In genomic region chr2:241798631-241799521, GRCh38 we compare ENCODE assay signal across 1 cellular context.
TF ChIP-seq lines count a peak whose summit lies in the region.

No MANE protein-coding gene starts in this region.

TF ChIP-seq in H1, 55 proteins besides CTCF, POLR2A, EP300 and RAD21 (continued from another document):
- TF ChIP-seq RNF2 (IDR thresholded peaks at IDR 0.05; ENCODE audit: borderline replicate concordance, low read depth, low read length, missing control alignments, poor library complexity, severe bottlenecking), result no peak
- TF ChIP-seq ASH2L (IDR thresholded peaks at IDR 0.05; ENCODE audit: low read length), result no peak
- no peak for TF ChIP-seq SP4 (IDR thresholded peaks at IDR 0.05; ENCODE audit: low read length)
- TF ChIP-seq BRCA1 (IDR thresholded peaks at IDR 0.05; ENCODE audit: low read depth, low read length), result no peak
- TF ChIP-seq JUN (IDR thresholded peaks at IDR 0.05; ENCODE audit: low read depth, low read length), result no peak
- TF ChIP-seq BACH1 (IDR thresholded peaks at IDR 0.05; ENCODE audit: low read length), result no peak
- TF ChIP-seq KDM4A (IDR thresholded peaks at IDR 0.05; ENCODE audit: low read depth, low read length, severe bottlenecking), result no peak
- TF ChIP-seq, protein P1, sequence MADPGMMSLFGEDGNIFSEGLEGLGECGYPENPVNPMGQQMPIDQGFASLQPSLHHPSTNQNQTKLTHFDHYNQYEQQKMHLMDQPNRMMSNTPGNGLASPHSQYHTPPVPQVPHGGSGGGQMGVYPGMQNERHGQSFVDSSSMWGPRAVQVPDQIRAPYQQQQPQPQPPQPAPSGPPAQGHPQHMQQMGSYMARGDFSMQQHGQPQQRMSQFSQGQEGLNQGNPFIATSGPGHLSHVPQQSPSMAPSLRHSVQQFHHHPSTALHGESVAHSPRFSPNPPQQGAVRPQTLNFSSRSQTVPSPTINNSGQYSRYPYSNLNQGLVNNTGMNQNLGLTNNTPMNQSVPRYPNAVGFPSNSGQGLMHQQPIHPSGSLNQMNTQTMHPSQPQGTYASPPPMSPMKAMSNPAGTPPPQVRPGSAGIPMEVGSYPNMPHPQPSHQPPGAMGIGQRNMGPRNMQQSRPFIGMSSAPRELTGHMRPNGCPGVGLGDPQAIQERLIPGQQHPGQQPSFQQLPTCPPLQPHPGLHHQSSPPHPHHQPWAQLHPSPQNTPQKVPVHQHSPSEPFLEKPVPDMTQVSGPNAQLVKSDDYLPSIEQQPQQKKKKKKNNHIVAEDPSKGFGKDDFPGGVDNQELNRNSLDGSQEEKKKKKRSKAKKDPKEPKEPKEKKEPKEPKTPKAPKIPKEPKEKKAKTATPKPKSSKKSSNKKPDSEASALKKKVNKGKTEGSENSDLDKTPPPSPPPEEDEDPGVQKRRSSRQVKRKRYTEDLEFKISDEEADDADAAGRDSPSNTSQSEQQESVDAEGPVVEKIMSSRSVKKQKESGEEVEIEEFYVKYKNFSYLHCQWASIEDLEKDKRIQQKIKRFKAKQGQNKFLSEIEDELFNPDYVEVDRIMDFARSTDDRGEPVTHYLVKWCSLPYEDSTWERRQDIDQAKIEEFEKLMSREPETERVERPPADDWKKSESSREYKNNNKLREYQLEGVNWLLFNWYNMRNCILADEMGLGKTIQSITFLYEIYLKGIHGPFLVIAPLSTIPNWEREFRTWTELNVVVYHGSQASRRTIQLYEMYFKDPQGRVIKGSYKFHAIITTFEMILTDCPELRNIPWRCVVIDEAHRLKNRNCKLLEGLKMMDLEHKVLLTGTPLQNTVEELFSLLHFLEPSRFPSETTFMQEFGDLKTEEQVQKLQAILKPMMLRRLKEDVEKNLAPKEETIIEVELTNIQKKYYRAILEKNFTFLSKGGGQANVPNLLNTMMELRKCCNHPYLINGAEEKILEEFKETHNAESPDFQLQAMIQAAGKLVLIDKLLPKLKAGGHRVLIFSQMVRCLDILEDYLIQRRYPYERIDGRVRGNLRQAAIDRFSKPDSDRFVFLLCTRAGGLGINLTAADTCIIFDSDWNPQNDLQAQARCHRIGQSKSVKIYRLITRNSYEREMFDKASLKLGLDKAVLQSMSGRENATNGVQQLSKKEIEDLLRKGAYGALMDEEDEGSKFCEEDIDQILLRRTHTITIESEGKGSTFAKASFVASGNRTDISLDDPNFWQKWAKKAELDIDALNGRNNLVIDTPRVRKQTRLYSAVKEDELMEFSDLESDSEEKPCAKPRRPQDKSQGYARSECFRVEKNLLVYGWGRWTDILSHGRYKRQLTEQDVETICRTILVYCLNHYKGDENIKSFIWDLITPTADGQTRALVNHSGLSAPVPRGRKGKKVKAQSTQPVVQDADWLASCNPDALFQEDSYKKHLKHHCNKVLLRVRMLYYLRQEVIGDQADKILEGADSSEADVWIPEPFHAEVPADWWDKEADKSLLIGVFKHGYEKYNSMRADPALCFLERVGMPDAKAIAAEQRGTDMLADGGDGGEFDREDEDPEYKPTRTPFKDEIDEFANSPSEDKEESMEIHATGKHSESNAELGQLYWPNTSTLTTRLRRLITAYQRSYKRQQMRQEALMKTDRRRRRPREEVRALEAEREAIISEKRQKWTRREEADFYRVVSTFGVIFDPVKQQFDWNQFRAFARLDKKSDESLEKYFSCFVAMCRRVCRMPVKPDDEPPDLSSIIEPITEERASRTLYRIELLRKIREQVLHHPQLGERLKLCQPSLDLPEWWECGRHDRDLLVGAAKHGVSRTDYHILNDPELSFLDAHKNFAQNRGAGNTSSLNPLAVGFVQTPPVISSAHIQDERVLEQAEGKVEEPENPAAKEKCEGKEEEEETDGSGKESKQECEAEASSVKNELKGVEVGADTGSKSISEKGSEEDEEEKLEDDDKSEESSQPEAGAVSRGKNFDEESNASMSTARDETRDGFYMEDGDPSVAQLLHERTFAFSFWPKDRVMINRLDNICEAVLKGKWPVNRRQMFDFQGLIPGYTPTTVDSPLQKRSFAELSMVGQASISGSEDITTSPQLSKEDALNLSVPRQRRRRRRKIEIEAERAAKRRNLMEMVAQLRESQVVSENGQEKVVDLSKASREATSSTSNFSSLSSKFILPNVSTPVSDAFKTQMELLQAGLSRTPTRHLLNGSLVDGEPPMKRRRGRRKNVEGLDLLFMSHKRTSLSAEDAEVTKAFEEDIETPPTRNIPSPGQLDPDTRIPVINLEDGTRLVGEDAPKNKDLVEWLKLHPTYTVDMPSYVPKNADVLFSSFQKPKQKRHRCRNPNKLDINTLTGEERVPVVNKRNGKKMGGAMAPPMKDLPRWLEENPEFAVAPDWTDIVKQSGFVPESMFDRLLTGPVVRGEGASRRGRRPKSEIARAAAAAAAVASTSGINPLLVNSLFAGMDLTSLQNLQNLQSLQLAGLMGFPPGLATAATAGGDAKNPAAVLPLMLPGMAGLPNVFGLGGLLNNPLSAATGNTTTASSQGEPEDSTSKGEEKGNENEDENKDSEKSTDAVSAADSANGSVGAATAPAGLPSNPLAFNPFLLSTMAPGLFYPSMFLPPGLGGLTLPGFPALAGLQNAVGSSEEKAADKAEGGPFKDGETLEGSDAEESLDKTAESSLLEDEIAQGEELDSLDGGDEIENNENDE (IDR thresholded peaks at IDR 0.05; ENCODE audit: insufficient replicate concordance, low read length), result no peak
